ENCODE assay signal across 24 cellular contexts in genomic region chr3:16364323-16364722, GRCh38.
"Had no signal": no experiment of that assay in that cellular context is flagged by ENCODE, and none has a peak within 500 bp of the region (broad histone marks: within the 10 kb centered on the region; RNA-seq: fewer than 3 reads in every experiment).

No MANE protein-coding gene starts in this region.

- ATAC-seq: esophagus mucosa; gastrocnemius medialis; left colon; left ventricle myocardium superior; psoas muscle; sciatic nerve; stimulated activated naive B cell treated with anti-CD40 and anti-IgM and Interleukin-4, amounts not matched to agents 10 μg/mL and 1 μg/mL and 100 μg/mL, for 72 hours had no signal

- H3K27me3 Mint-ChIP-seq: stimulated activated naive B cell treated with anti-CD40 and anti-IgM and Interleukin-4, amounts not matched to agents 10 μg/mL and 1 μg/mL and 100 μg/mL, for 72 hours; type B pancreatic cell had no signal

- H3K9me3 ChIP-seq: gastrocnemius medialis, neutrophil, psoas muscle, spleen, suprapubic skin, thyroid gland had no signal

- H3K27ac ChIP-seq: dorsolateral prefrontal cortex, gastrocnemius medialis, neutrophil, psoas muscle, spleen, suprapubic skin, thyroid gland had no signal

- H3K4me3 ChIP-seq: dorsolateral prefrontal cortex, gastrocnemius medialis, lung, psoas muscle, spleen, suprapubic skin, thyroid gland had no signal

- H3K4me3 Mint-ChIP-seq: stimulated activated naive B cell treated with anti-CD40 and anti-IgM and Interleukin-4, amounts not matched to agents 10 μg/mL and 1 μg/mL and 100 μg/mL, for 72 hours; type B pancreatic cell had no signal

- H3K36me3 ChIP-seq: gastrocnemius medialis, neutrophil had no signal

- H3K9me3 Mint-ChIP-seq: stimulated activated naive B cell treated with anti-CD40 and anti-IgM and Interleukin-4, amounts not matched to agents 10 μg/mL and 1 μg/mL and 100 μg/mL, for 72 hours; type B pancreatic cell had no signal

- H3K27me3 ChIP-seq: dorsolateral prefrontal cortex, gastrocnemius medialis, neutrophil, spleen, suprapubic skin, thyroid gland had no signal

- DNase-seq: cortex of kidney; effector CD8-positive, alpha-beta T cell; gastrocnemius medialis; glutamatergic neuron; kidney; left colon; left ventricle myocardium superior; mesenchymal stem cell; midbrain; psoas muscle; retina; spleen; stimulated activated CD4-positive, alpha-beta T cell treated with anti-CD3 and anti-CD28 coated beads, Interleukin-15, amount 100 ng/mL, for 24 hours; stimulated activated CD4-positive, alpha-beta T cell treated with anti-CD3 and anti-CD28 coated beads, Interleukin-1b, Interleukin-23, amount 100 ng/mL, for 48 hours; stimulated activated CD4-positive, alpha-beta T cell treated with anti-CD3 and anti-CD28 coated beads, Interleukin-4, amount 100 ng/mL, for 24 hours; stimulated activated naive B cell treated with anti-CD40 and anti-IgM and Interleukin-4, amounts not matched to agents 10 μg/mL and 1 μg/mL and 100 μg/mL, for 72 hours; thyroid gland had no signal
